1 cellular context compared by ENCODE assay signal in genomic region chr16:88569614-88569984, GRCh38.
A peak's percentile ranks its signal among the peaks of the same experiment; 100 is the strongest.
TF ChIP-seq lines count a peak whose summit lies in the region.

No MANE protein-coding gene starts in this region.

TF ChIP-seq in H1, 55 proteins besides CTCF, POLR2A, EP300 and RAD21:
- TF ChIP-seq MAFK (IDR thresholded peaks at IDR 0.05; ENCODE audit: low read depth, low read length) (no peak), KDM4A (IDR thresholded peaks at IDR 0.05; ENCODE audit: low read depth, low read length, severe bottlenecking) (peak; percentile 26), BCL11A (IDR thresholded peaks at IDR 0.05; ENCODE audit: low read depth in 2 of 2, low read length in 2 of 2) (no peak), E2F6 (IDR thresholded peaks at IDR 0.05) (no peak)
